Comparison of ENCODE assay signal across 2 cellular contexts in genomic region chr9:128913048-128913900, GRCh38.
TF ChIP-seq lines count a peak whose summit lies in the region.

No MANE protein-coding gene starts in this region.

TF ChIP-seq in SK-N-SH, 30 proteins besides CTCF, POLR2A, EP300 and RAD21 (continued from another document):
- no peak for TF ChIP-seq USF2 (IDR thresholded peaks at IDR 0.05; ENCODE audit: borderline replicate concordance, low read depth, low read length)

TF ChIP-seq in SK-N-SH treated with all-trans-retinoic acid at 6 μM for 48 hours, 23 proteins besides CTCF, POLR2A, EP300 and RAD21 (continued from another document):
- TF ChIP-seq ARNTL (CRISPR knock-in tag; IDR thresholded peaks at IDR 0.05; ENCODE audit: borderline replicate concordance, low read depth) (no peak), POU6F1 (CRISPR knock-in tag; IDR thresholded peaks at IDR 0.05; ENCODE audit: borderline replicate concordance, low read depth) (no peak), SNAI2 (CRISPR knock-in tag; IDR thresholded peaks at IDR 0.05) (no peak), PATZ1 (CRISPR knock-in tag; IDR thresholded peaks at IDR 0.05; ENCODE audit: borderline replicate concordance) (no peak), OSR1 (CRISPR knock-in tag; IDR thresholded peaks at IDR 0.05) (no peak), ESRRG (CRISPR knock-in tag; IDR thresholded peaks at IDR 0.05) (no peak), GLIS3 (CRISPR knock-in tag; IDR thresholded peaks at IDR 0.05) (no peak), PPARA (CRISPR knock-in tag; IDR thresholded peaks at IDR 0.05; ENCODE audit: borderline replicate concordance) (no peak), TSHZ2 (CRISPR knock-in tag; IDR thresholded peaks at IDR 0.05) (no peak), CSDC2 (CRISPR knock-in tag; IDR thresholded peaks at IDR 0.05) (no peak), TOX (CRISPR knock-in tag; IDR thresholded peaks at IDR 0.05; ENCODE audit: borderline replicate concordance) (no peak), ZFP3 (CRISPR knock-in tag; IDR thresholded peaks at IDR 0.05) (no peak), RARB (CRISPR knock-in tag; IDR thresholded peaks at IDR 0.05) (no peak)
